Comparison of ENCODE assay signal across 11 cellular contexts in genomic region chr12:111424793-111425251, GRCh38. TPM values are rescaled to one million over a fixed set of nuclear protein-coding genes. Genes with fewer than 3 reads are reported as not detected.
DNase-seq lines count a peak whose midpoint lies in the region; ATAC-seq, FAIRE-seq and TF ChIP-seq lines count a peak whose summit lies in the region.
"Had no signal": no experiment of that assay in that cellular context is flagged by ENCODE, and none has a peak within 500 bp of the region (broad histone marks: within the 10 kb centered on the region; RNA-seq: fewer than 3 reads in every experiment).

No MANE protein-coding gene starts in this region.

- POLR2A ChIA-PET in naive thymus-derived CD8-positive, alpha-beta T cell (lab: Charles Lee), result interaction anchor here (0.8 to 9.6 kb wide), 3 partner anchors 9 to 16 kb away, joined by 3 to 106 read pairs (median 3); partner anchors contain the start of gene SH2B3

- peaks cover 17% of the 10 kb centered on the region for H3K36me3 ChIP-seq in effector memory CD4-positive, alpha-beta T cell (ENCODE audit: control insufficient read depth, insufficient read depth, low read length)

- no peaks in the 10 kb centered on the region for H3K9me3 Mint-ChIP-seq in Calu3 (ENCODE audit: low read depth, unreplicated experiment)
- no peaks in the 10 kb centered on the region for H3K9me3 Mint-ChIP-seq in IgD-negative memory B cell
- H3K9me3 Mint-ChIP-seq in naive thymus-derived CD8-positive, alpha-beta T cell, result no peaks in the 10 kb centered on the region

- H3K27ac ChIP-seq in effector memory CD4-positive, alpha-beta T cell (ENCODE audit: insufficient read depth, low read length, poor library complexity, severe bottlenecking), result peak overlapping the region; percentile 78

- no peaks in the 10 kb centered on the region for H3K27me3 Mint-ChIP-seq in Calu3 (ENCODE audit: unreplicated experiment)
- H3K27me3 Mint-ChIP-seq in IgD-negative memory B cell, result no peaks in the 10 kb centered on the region
- H3K27me3 Mint-ChIP-seq in naive thymus-derived CD8-positive, alpha-beta T cell, result no peaks in the 10 kb centered on the region

- peak overlapping the region; percentile 39 for H3K4me3 Mint-ChIP-seq in Calu3 (ENCODE audit: low read depth, unreplicated experiment)
- H3K4me3 Mint-ChIP-seq in IgD-negative memory B cell, result peak overlapping the region in 3 of 4 donors; percentile 12 to 66 (median 49)
- H3K4me3 Mint-ChIP-seq in naive thymus-derived CD8-positive, alpha-beta T cell, result peak overlapping the region in 4 of 10 donors; percentile 22 to 65 (median 54)

- intact Hi-C loops in Calu3 (cut with micrococcal nuclease; ENCODE audit: unreplicated experiment), result no loop called here

- H3K27ac Mint-ChIP-seq in Calu3 (ENCODE audit: unreplicated experiment) (peak overlapping the region; percentile 68), IgD-negative memory B cell (peak overlapping the region; percentile 86 to 95 (median 87))
- peak overlapping the region in 9 of 10 donors; percentile 19 to 93 (median 89) for H3K27ac Mint-ChIP-seq in naive thymus-derived CD8-positive, alpha-beta T cell

- FAIRE-seq in H54 (lab: Jason Lieb, UNC), result no peak
- FAIRE-seq: GM12892 had no signal

- BruUV-seq in Calu3 (replicated peaks; lab: Mats Ljungman, UMichigan), result no TSS peak

- peak; percentile 38 for TF ChIP-seq CTCF in Calu3 (IDR thresholded peaks at IDR 0.05; ENCODE audit: unreplicated experiment)

- no peak overlapping the region for H3K4me3 ChIP-seq in effector memory CD4-positive, alpha-beta T cell (ENCODE audit: insufficient read depth, low read depth, low read length, poor library complexity, severe bottlenecking)

- H3K4me1 ChIP-seq in effector memory CD4-positive, alpha-beta T cell (ENCODE audit: control insufficient read depth, insufficient read depth, low read length, poor library complexity, severe bottlenecking), result peaks cover 61% of the 10 kb centered on the region

- ATAC-seq in naive thymus-derived CD8-positive, alpha-beta T cell, result peak in 1 of 2 donors; percentile 43

- CTCF ChIA-PET in Calu3 (lab: Charles Lee), result interaction anchor here (1.1 to 1.8 kb wide), 3 partner anchors 13 to 28 kb away, joined by 3 to 7 read pairs (median 4); no protein-coding TSS in a partner anchor

- H3K36me3 Mint-ChIP-seq in Calu3 (ENCODE audit: insufficient read depth, unreplicated experiment) (peaks cover 34% of the 10 kb centered on the region), IgD-negative memory B cell (no peaks in the 10 kb centered on the region)
- H3K36me3 Mint-ChIP-seq in naive thymus-derived CD8-positive, alpha-beta T cell, result peaks cover 0 to 32% (median 5%) of the 10 kb centered on the region in 3 donors

- DNase-seq in Calu3 (no peak), ureter (ENCODE audit: low spot score) (no peak), DMS79 treated with DMSO at 0.1 percent for 48 hours (lab: John Stamatoyannopoulos, UW) (no peak), NCI-H69 (lab: John Stamatoyannopoulos, UW) (no peak), H54 (ENCODE audit: insufficient read length, low spot score) (no peak)
- no peak for DNase-seq in effector memory CD4-positive, alpha-beta T cell
- DNase-seq in naive thymus-derived CD8-positive, alpha-beta T cell, result no peak
- DNase-seq: aorta, T-helper 9 cell had no signal

- no peaks in the 10 kb centered on the region for H3K9me3 ChIP-seq in effector memory CD4-positive, alpha-beta T cell (ENCODE audit: control insufficient read depth, low read length)

- TF ChIP-seq POLR2A in H54 (IDR thresholded peaks at IDR 0.05; ENCODE audit: low read depth, low read length), result no peak

- H3K4me1 Mint-ChIP-seq in Calu3 (ENCODE audit: low read depth, unreplicated experiment), result peaks cover 24% of the 10 kb centered on the region
- peaks cover 21 to 38% (median 31%) of the 10 kb centered on the region in 3 donors for H3K4me1 Mint-ChIP-seq in IgD-negative memory B cell
- peaks cover 30 to 64% (median 57%) of the 10 kb centered on the region in 4 donors for H3K4me1 Mint-ChIP-seq in naive thymus-derived CD8-positive, alpha-beta T cell

- H3K27me3 ChIP-seq in effector memory CD4-positive, alpha-beta T cell (replicated peaks; ENCODE audit: control insufficient read depth, insufficient read depth, low read length, poor library complexity, severe bottlenecking), result no peaks in the 10 kb centered on the region

RNA-seq across cellular contexts. Expression of gene SH2B3, which starts 19.1 kb away (rescaled TPM):
- total RNA-seq in Calu3 (2022), result 14.3 and 17.3 TPM in 2 replicates
- 10.3 TPM for polyA plus RNA-seq in IgD-negative memory B cell
- total RNA-seq in naive thymus-derived CD8-positive, alpha-beta T cell, result 10 to 100 TPM; 12.5 to 12.8 TPM
- 1 to 10 TPM; 2.1 to 5.3 (median 3.2) TPM for polyA plus RNA-seq in naive thymus-derived CD8-positive, alpha-beta T cell
- total RNA-seq in ureter, result 20.4 TPM

RNA-seq across cellular contexts. Expression of gene PHETA1, which starts 55.9 kb away (rescaled TPM):
- total RNA-seq in Calu3 (2022), result 20.7 and 28.5 TPM in 2 replicates
- 2.6 TPM for polyA plus RNA-seq in IgD-negative memory B cell
- total RNA-seq in naive thymus-derived CD8-positive, alpha-beta T cell, result 1 to 10 TPM; 3.0 to 3.8 TPM
- 1 to 10 TPM in 2 of 3 donors, under 1 TPM in 1; 0.11 to 1.5 (median 1.3) TPM for polyA plus RNA-seq in naive thymus-derived CD8-positive, alpha-beta T cell
- 7.5 TPM for total RNA-seq in ureter
